1 cellular context compared by ENCODE assay signal in the genomic region with DNA sequence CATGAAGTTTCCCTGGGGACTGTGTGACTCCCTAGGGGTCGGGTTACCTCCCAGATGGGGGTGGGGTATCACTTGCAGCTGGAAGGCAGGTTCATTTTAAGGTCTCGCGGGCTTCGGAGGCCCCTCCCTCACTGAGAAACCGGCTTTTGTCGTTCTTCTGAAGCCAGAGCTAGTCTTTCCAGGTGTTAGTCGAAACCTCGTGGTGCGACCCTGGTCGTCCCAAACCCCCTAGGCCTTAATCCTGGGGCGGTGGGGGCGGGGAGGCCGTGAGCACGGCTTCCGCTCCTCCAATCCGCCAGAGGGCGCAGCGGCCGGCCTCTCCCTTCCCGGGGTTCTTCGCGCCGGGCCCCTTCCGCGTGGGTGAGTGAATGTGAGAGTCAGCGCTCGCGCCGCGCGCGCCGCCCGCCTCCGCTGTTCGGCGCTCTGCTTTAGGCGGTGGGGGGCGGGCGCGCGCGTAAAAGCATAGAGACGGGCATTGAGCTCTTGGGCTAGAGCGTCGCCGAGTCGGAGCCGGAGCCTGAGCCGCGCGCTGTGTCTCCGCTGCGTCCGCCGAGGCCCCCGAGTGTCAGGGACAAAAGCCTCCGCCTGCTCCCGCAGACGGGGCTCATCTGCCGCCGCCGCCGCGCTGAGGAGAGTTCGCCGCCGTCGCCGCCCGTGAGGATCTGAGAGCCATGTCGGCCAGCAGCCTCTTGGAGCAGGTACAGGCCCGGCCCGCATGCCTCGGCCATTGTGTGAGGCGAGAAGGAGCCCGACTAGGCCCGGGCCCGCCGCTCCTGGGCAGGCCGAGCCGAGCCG.
TF ChIP-seq lines count a peak whose summit lies in the region.

TSS of gene YTHDF2 (plus strand) at position 491 of the 795 bp plus-strand sequence. CDS start at position 672, 181 bp downstream.

TF ChIP-seq in K562, 482 proteins besides CTCF, POLR2A, EP300 and RAD21 (continued from another document and continues in another):
- TF ChIP-seq ARID3B (CRISPR knock-in tag; IDR thresholded peaks at IDR 0.05; ENCODE audit: borderline replicate concordance), result no peak; the same call in 1 of the 2 replicates
- no peak for TF ChIP-seq ZNF277 (CRISPR knock-in tag; IDR thresholded peaks at IDR 0.05; ENCODE audit: borderline replicate concordance)
- peak; percentile 86 for TF ChIP-seq TBP (optimal IDR thresholded peaks at IDR 0.05; ENCODE audit: low read depth, low read length)
- TF ChIP-seq HMGN3 (IDR thresholded peaks at IDR 0.05; ENCODE audit: borderline replicate concordance, extremely low read depth, insufficient read length, low read depth, low read length), result peak; percentile 93
- peak; percentile 62; the same call in 1 of the 2 replicates for TF ChIP-seq GATAD2A (IDR thresholded peaks at IDR 0.05)
- TF ChIP-seq NCOA2 (IDR thresholded peaks at IDR 0.05; ENCODE audit: partially characterized antibody in 2 of 2), result no peak
- TF ChIP-seq DPF2 (IDR thresholded peaks at IDR 0.05), result peak; percentile 85
- peak; percentile 95 for TF ChIP-seq SP1 (CRISPR knock-in tag; IDR thresholded peaks at IDR 0.05)
- TF ChIP-seq PPARD (CRISPR knock-in tag; IDR thresholded peaks at IDR 0.05), result no peak
- TF ChIP-seq ZNF274 (IDR thresholded peaks at IDR 0.05; ENCODE audit: borderline replicate concordance, low read depth, low read length), result 0 out of 2 replicates have a peak, but pooled peaks have one; percentile 28
- TF ChIP-seq ELF4 (CRISPR knock-in tag; IDR thresholded peaks at IDR 0.05), result no peak
- TF ChIP-seq, protein P1, sequence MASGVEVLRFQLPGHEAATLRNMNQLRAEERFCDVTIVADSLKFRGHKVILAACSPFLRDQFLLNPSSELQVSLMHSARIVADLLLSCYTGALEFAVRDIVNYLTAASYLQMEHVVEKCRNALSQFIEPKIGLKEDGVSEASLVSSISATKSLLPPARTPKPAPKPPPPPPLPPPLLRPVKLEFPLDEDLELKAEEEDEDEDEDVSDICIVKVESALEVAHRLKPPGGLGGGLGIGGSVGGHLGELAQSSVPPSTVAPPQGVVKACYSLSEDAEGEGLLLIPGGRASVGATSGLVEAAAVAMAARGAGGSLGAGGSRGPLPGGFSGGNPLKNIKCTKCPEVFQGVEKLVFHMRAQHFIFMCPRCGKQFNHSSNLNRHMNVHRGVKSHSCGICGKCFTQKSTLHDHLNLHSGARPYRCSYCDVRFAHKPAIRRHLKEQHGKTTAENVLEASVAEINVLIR (CRISPR knock-in tag; IDR thresholded peaks at IDR 0.05), result peak; percentile 81
- TF ChIP-seq, protein P2, sequence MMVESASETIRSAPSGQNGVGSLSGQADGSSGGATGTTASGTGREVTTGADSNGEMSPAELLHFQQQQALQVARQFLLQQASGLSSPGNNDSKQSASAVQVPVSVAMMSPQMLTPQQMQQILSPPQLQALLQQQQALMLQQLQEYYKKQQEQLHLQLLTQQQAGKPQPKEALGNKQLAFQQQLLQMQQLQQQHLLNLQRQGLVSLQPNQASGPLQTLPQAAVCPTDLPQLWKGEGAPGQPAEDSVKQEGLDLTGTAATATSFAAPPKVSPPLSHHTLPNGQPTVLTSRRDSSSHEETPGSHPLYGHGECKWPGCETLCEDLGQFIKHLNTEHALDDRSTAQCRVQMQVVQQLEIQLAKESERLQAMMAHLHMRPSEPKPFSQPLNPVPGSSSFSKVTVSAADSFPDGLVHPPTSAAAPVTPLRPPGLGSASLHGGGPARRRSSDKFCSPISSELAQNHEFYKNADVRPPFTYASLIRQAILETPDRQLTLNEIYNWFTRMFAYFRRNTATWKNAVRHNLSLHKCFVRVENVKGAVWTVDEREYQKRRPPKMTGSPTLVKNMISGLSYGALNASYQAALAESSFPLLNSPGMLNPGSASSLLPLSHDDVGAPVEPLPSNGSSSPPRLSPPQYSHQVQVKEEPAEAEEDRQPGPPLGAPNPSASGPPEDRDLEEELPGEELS (CRISPR knock-in tag; IDR thresholded peaks at IDR 0.05; ENCODE audit: borderline replicate concordance), result 0 out of 2 replicates have a peak, but pooled peaks have one; percentile 67
- 0 out of 2 replicates have a peak, but pooled peaks have one; percentile 66 for TF ChIP-seq ZC3H8 (IDR thresholded peaks at IDR 0.05)
- TF ChIP-seq ZNF197 (CRISPR knock-in tag; IDR thresholded peaks at IDR 0.05; ENCODE audit: low read depth), result peak; percentile 66; the same call in 1 of the 2 replicates
- TF ChIP-seq BHLHE40 (IDR thresholded peaks at IDR 0.05; ENCODE audit: low read length), result peak; percentile 52
- TF ChIP-seq, protein P3, sequence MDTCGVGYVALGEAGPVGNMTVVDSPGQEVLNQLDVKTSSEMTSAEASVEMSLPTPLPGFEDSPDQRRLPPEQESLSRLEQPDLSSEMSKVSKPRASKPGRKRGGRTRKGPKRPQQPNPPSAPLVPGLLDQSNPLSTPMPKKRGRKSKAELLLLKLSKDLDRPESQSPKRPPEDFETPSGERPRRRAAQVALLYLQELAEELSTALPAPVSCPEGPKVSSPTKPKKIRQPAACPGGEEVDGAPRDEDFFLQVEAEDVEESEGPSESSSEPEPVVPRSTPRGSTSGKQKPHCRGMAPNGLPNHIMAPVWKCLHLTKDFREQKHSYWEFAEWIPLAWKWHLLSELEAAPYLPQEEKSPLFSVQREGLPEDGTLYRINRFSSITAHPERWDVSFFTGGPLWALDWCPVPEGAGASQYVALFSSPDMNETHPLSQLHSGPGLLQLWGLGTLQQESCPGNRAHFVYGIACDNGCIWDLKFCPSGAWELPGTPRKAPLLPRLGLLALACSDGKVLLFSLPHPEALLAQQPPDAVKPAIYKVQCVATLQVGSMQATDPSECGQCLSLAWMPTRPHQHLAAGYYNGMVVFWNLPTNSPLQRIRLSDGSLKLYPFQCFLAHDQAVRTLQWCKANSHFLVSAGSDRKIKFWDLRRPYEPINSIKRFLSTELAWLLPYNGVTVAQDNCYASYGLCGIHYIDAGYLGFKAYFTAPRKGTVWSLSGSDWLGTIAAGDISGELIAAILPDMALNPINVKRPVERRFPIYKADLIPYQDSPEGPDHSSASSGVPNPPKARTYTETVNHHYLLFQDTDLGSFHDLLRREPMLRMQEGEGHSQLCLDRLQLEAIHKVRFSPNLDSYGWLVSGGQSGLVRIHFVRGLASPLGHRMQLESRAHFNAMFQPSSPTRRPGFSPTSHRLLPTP (IDR thresholded peaks at IDR 0.05; ENCODE audit: borderline replicate concordance, extremely low read depth, insufficient read length), result no peak
- no peak for TF ChIP-seq ZNF507 (tag; conservative IDR thresholded peaks at IDR 0.05)
- no peak for TF ChIP-seq NFXL1 (CRISPR knock-in tag; IDR thresholded peaks at IDR 0.05)
- TF ChIP-seq MAFK (IDR thresholded peaks at IDR 0.05; ENCODE audit: low read length), result no peak
- TF ChIP-seq STAT5A (IDR thresholded peaks at IDR 0.05; ENCODE audit: borderline replicate concordance, low read length), result peak; percentile 8; the same call in 1 of the 2 replicates
- TF ChIP-seq VEZF1 (CRISPR knock-in tag; IDR thresholded peaks at IDR 0.05), result peak; percentile 93
- TF ChIP-seq ZNF24 (IDR thresholded peaks at IDR 0.05), result peak; percentile 70; the same call in 1 of the 2 replicates
- TF ChIP-seq ZBTB2 (IDR thresholded peaks at IDR 0.05), result peak; percentile 88
- TF ChIP-seq RB1 (IDR thresholded peaks at IDR 0.05; ENCODE audit: low read depth), result peak; percentile 97
- no peak for TF ChIP-seq TEAD2 (tag; IDR thresholded peaks at IDR 0.05)
- peak; percentile 90 for TF ChIP-seq HDAC2 (IDR thresholded peaks at IDR 0.05)
- TF ChIP-seq SIX5 (IDR thresholded peaks at IDR 0.05; ENCODE audit: borderline replicate concordance in 1 of 2, insufficient read depth in 1 of 2, low read depth in 1 of 2, low read length in 2 of 2), result no peak; a peak in 2 of 4 replicates
- TF ChIP-seq ZNF3 (CRISPR knock-in tag; IDR thresholded peaks at IDR 0.05), result no peak
- peak; percentile 89 for TF ChIP-seq GABPA (tag; conservative IDR thresholded peaks at IDR 0.05; ENCODE audit: low read depth)
- 0 out of 2 replicates have a peak, but pooled peaks have one; percentile 12 for TF ChIP-seq CAMTA2 (CRISPR knock-in tag; conservative IDR thresholded peaks at IDR 0.05)
- TF ChIP-seq ATF4 (CRISPR knock-in tag; IDR thresholded peaks at IDR 0.05), result no peak
- no peak for TF ChIP-seq LARP7 (IDR thresholded peaks at IDR 0.05)
- no peak for TF ChIP-seq ZNF79 (CRISPR knock-in tag; IDR thresholded peaks at IDR 0.05; ENCODE audit: low read depth)
- peak; percentile 92 for TF ChIP-seq U2AF1 (optimal IDR thresholded peaks at IDR 0.05; ENCODE audit: low read depth, low read length)
- peak; percentile 56; the same call in 1 of the 2 replicates for TF ChIP-seq RERE (CRISPR knock-in tag; IDR thresholded peaks at IDR 0.05; ENCODE audit: borderline replicate concordance)
- TF ChIP-seq FOXJ3 (CRISPR knock-in tag; IDR thresholded peaks at IDR 0.05), result no peak
- TF ChIP-seq STAG1 (CRISPR knock-in tag; IDR thresholded peaks at IDR 0.05; ENCODE audit: borderline replicate concordance), result no peak
- peak; percentile 88; the same call in 1 of the 2 replicates for TF ChIP-seq CC2D1A (IDR thresholded peaks at IDR 0.05)
